In the genomic region with DNA sequence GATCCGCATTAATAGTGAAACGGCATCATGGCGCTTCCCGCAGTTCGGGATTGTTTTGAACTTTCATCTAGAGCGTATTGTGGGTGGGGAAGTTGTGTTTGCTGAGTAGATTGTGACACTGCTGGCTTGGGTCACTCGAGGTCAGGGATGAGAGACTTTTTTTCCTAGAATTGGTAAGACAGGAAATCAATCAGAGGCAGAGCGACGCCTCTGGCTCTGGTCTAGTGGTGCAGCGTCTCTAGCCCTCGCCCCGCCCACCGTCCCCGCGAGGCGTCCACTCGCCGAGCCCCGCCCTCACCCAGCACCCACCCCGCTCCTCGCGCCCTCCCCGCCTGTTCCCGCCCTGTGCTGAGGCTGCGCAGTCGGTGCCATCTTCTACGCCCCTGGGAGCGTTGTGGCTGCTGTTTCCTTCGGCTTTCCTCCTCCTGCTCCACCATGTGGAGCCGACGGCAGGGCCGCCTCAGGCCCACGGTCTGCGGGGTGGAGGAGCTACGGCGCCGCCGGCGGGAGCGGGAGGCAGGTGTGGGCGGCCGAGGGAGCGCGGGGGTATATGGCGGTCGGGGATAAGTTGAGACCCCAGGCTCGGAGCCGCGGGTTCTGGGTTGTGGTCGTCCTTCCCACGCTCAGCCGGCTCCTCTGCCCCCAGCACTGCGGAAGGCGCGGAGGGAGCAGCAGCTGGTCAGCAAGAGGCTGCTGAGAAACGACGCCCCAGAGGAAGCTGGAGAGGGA, we compare ENCODE assay signal across 1 cellular context.
A peak's percentile ranks its signal among the peaks of the same experiment; 100 is the strongest.
TF ChIP-seq lines count a peak whose summit lies in the region.

A gene (plus strand): TSS at position 359 of the 729 bp plus-strand sequence. CDS start 77 bp downstream, at position 436.

TF ChIP-seq in HepG2, 621 proteins besides CTCF, POLR2A, EP300 and RAD21 (continued from another document and continues in another):
- TF ChIP-seq FLYWCH1 (CRISPR knock-in tag; IDR thresholded peaks at IDR 0.05): no peak
- 0 out of 2 replicates have a peak, but pooled peaks have one; percentile 61 for TF ChIP-seq MEF2D (CRISPR knock-in tag; IDR thresholded peaks at IDR 0.05)
- TF ChIP-seq TRIM24 (CRISPR knock-in tag; IDR thresholded peaks at IDR 0.05): no peak
- no peak; the same call in none of the 2 replicates for TF ChIP-seq KDM4B (CRISPR knock-in tag; IDR thresholded peaks at IDR 0.05)
- TF ChIP-seq JDP2 (CRISPR knock-in tag; IDR thresholded peaks at IDR 0.05; ENCODE audit: borderline replicate concordance): no peak
- TF ChIP-seq ELF3 (CRISPR knock-in tag; IDR thresholded peaks at IDR 0.05): peak; percentile 85
- TF ChIP-seq, protein P1, sequence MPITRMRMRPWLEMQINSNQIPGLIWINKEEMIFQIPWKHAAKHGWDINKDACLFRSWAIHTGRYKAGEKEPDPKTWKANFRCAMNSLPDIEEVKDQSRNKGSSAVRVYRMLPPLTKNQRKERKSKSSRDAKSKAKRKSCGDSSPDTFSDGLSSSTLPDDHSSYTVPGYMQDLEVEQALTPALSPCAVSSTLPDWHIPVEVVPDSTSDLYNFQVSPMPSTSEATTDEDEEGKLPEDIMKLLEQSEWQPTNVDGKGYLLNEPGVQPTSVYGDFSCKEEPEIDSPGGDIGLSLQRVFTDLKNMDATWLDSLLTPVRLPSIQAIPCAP (CRISPR knock-in tag; IDR thresholded peaks at IDR 0.05; ENCODE audit: low read depth): 0 out of 2 replicates have a peak, but pooled peaks have one; percentile 35
- TF ChIP-seq, protein P2, sequence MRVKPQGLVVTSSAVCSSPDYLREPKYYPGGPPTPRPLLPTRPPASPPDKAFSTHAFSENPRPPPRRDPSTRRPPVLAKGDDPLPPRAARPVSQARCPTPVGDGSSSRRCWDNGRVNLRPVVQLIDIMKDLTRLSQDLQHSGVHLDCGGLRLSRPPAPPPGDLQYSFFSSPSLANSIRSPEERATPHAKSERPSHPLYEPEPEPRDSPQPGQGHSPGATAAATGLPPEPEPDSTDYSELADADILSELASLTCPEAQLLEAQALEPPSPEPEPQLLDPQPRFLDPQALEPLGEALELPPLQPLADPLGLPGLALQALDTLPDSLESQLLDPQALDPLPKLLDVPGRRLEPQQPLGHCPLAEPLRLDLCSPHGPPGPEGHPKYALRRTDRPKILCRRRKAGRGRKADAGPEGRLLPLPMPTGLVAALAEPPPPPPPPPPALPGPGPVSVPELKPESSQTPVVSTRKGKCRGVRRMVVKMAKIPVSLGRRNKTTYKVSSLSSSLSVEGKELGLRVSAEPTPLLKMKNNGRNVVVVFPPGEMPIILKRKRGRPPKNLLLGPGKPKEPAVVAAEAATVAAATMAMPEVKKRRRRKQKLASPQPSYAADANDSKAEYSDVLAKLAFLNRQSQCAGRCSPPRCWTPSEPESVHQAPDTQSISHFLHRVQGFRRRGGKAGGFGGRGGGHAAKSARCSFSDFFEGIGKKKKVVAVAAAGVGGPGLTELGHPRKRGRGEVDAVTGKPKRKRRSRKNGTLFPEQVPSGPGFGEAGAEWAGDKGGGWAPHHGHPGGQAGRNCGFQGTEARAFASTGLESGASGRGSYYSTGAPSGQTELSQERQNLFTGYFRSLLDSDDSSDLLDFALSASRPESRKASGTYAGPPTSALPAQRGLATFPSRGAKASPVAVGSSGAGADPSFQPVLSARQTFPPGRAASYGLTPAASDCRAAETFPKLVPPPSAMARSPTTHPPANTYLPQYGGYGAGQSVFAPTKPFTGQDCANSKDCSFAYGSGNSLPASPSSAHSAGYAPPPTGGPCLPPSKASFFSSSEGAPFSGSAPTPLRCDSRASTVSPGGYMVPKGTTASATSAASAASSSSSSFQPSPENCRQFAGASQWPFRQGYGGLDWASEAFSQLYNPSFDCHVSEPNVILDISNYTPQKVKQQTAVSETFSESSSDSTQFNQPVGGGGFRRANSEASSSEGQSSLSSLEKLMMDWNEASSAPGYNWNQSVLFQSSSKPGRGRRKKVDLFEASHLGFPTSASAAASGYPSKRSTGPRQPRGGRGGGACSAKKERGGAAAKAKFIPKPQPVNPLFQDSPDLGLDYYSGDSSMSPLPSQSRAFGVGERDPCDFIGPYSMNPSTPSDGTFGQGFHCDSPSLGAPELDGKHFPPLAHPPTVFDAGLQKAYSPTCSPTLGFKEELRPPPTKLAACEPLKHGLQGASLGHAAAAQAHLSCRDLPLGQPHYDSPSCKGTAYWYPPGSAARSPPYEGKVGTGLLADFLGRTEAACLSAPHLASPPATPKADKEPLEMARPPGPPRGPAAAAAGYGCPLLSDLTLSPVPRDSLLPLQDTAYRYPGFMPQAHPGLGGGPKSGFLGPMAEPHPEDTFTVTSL (CRISPR knock-in tag; IDR thresholded peaks at IDR 0.05; ENCODE audit: borderline replicate concordance): no peak
- TF ChIP-seq ZNF766 (CRISPR knock-in tag; IDR thresholded peaks at IDR 0.05; ENCODE audit: borderline replicate concordance): no peak
- no peak for TF ChIP-seq MTF2 (CRISPR knock-in tag; IDR thresholded peaks at IDR 0.05; ENCODE audit: borderline replicate concordance)
- TF ChIP-seq, protein P3, sequence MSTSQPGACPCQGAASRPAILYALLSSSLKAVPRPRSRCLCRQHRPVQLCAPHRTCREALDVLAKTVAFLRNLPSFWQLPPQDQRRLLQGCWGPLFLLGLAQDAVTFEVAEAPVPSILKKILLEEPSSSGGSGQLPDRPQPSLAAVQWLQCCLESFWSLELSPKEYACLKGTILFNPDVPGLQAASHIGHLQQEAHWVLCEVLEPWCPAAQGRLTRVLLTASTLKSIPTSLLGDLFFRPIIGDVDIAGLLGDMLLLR (CRISPR knock-in tag; IDR thresholded peaks at IDR 0.05): peak; percentile 67; the same call in 1 of the 2 replicates
- TF ChIP-seq, protein P4, sequence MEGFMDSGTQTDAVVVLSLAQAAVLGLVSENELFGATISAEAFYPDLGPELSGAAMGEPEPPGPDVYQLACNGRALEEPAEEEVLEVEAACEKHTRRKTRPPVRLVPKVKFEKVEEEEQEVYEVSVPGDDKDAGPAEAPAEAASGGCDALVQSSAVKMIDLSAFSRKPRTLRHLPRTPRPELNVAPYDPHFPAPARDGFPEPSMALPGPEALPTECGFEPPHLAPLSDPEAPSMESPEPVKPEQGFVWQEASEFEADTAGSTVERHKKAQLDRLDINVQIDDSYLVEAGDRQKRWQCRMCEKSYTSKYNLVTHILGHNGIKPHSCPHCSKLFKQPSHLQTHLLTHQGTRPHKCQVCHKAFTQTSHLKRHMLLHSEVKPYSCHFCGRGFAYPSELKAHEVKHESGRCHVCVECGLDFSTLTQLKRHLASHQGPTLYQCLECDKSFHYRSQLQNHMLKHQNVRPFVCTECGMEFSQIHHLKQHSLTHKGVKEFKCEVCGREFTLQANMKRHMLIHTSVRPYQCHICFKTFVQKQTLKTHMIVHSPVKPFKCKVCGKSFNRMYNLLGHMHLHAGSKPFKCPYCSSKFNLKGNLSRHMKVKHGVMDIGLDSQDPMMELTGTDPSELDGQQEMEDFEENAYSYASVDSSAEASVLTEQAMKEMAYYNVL (CRISPR knock-in tag; IDR thresholded peaks at IDR 0.05; ENCODE audit: borderline replicate concordance): peak; percentile 51; the same call in 1 of the 2 replicates
- TF ChIP-seq HNRNPUL1 (IDR thresholded peaks at IDR 0.05; ENCODE audit: low read depth, low read length): no peak
- peak; percentile 31; the same call in 1 of the 2 replicates for TF ChIP-seq ZBTB7B (CRISPR knock-in tag; IDR thresholded peaks at IDR 0.05)
- no peak for TF ChIP-seq ZNF577 (CRISPR knock-in tag; IDR thresholded peaks at IDR 0.05; ENCODE audit: borderline replicate concordance, low read depth)
- TF ChIP-seq, protein P5, sequence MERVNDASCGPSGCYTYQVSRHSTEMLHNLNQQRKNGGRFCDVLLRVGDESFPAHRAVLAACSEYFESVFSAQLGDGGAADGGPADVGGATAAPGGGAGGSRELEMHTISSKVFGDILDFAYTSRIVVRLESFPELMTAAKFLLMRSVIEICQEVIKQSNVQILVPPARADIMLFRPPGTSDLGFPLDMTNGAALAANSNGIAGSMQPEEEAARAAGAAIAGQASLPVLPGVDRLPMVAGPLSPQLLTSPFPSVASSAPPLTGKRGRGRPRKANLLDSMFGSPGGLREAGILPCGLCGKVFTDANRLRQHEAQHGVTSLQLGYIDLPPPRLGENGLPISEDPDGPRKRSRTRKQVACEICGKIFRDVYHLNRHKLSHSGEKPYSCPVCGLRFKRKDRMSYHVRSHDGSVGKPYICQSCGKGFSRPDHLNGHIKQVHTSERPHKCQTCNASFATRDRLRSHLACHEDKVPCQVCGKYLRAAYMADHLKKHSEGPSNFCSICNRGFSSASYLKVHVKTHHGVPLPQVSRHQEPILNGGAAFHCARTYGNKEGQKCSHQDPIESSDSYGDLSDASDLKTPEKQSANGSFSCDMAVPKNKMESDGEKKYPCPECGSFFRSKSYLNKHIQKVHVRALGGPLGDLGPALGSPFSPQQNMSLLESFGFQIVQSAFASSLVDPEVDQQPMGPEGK (CRISPR knock-in tag; IDR thresholded peaks at IDR 0.05): peak; percentile 74
- no peak for TF ChIP-seq ZNF326 (CRISPR knock-in tag; IDR thresholded peaks at IDR 0.05; ENCODE audit: borderline replicate concordance)
- 0 out of 2 replicates have a peak, but pooled peaks have one; percentile 34 for TF ChIP-seq ZNF570 (CRISPR knock-in tag; IDR thresholded peaks at IDR 0.05; ENCODE audit: borderline replicate concordance)
- TF ChIP-seq, protein P6, sequence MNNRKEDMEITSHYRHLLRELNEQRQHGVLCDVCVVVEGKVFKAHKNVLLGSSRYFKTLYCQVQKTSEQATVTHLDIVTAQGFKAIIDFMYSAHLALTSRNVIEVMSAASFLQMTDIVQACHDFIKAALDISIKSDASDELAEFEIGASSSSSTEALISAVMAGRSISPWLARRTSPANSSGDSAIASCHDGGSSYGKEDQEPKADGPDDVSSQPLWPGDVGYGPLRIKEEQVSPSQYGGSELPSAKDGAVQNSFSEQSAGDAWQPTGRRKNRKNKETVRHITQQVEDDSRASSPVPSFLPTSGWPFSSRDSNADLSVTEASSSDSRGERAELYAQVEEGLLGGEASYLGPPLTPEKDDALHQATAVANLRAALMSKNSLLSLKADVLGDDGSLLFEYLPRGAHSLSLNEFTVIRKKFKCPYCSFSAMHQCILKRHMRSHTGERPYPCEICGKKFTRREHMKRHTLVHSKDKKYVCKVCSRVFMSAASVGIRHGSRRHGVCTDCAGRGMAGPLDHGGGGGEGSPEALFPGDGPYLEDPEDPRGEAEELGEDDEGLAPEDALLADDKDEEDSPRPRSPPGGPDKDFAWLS (CRISPR knock-in tag; IDR thresholded peaks at IDR 0.05; ENCODE audit: borderline replicate concordance): no peak; the same call in 1 of the 2 replicates
- 0 out of 2 replicates have a peak, but pooled peaks have one; percentile 66 for TF ChIP-seq ZFP36L1 (CRISPR knock-in tag; IDR thresholded peaks at IDR 0.05)
- no peak for TF ChIP-seq ZNF234 (CRISPR knock-in tag; conservative IDR thresholded peaks at IDR 0.05)
- TF ChIP-seq ZNF776 (CRISPR knock-in tag; IDR thresholded peaks at IDR 0.05): peak; percentile 68; the same call in 1 of the 2 replicates
- TF ChIP-seq ZNF17 (CRISPR knock-in tag; IDR thresholded peaks at IDR 0.05): no peak
- peak; percentile 50 for TF ChIP-seq HMG20B (CRISPR knock-in tag; conservative IDR thresholded peaks at IDR 0.05)
- TF ChIP-seq SRF (IDR thresholded peaks at IDR 0.05; ENCODE audit: low read depth, low read length): peak; percentile 54; the same call in 1 of the 2 replicates
- TF ChIP-seq, protein P7, sequence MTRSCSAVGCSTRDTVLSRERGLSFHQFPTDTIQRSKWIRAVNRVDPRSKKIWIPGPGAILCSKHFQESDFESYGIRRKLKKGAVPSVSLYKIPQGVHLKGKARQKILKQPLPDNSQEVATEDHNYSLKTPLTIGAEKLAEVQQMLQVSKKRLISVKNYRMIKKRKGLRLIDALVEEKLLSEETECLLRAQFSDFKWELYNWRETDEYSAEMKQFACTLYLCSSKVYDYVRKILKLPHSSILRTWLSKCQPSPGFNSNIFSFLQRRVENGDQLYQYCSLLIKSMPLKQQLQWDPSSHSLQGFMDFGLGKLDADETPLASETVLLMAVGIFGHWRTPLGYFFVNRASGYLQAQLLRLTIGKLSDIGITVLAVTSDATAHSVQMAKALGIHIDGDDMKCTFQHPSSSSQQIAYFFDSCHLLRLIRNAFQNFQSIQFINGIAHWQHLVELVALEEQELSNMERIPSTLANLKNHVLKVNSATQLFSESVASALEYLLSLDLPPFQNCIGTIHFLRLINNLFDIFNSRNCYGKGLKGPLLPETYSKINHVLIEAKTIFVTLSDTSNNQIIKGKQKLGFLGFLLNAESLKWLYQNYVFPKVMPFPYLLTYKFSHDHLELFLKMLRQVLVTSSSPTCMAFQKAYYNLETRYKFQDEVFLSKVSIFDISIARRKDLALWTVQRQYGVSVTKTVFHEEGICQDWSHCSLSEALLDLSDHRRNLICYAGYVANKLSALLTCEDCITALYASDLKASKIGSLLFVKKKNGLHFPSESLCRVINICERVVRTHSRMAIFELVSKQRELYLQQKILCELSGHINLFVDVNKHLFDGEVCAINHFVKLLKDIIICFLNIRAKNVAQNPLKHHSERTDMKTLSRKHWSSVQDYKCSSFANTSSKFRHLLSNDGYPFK (CRISPR knock-in tag; IDR thresholded peaks at IDR 0.05; ENCODE audit: borderline replicate concordance): peak; percentile 72
- peak; percentile 58; the same call in 1 of the 2 replicates for TF ChIP-seq ZNF709 (CRISPR knock-in tag; IDR thresholded peaks at IDR 0.05)
- TF ChIP-seq ZNF737 (CRISPR knock-in tag; IDR thresholded peaks at IDR 0.05; ENCODE audit: borderline replicate concordance): no peak
- no peak for TF ChIP-seq CAMTA2 (CRISPR knock-in tag; IDR thresholded peaks at IDR 0.05; ENCODE audit: borderline replicate concordance)
- no peak for TF ChIP-seq CHD2 (IDR thresholded peaks at IDR 0.05; ENCODE audit: low read depth, low read length)
- 0 out of 2 replicates have a peak, but pooled peaks have one; percentile 9 for TF ChIP-seq ZNF572 (CRISPR knock-in tag; IDR thresholded peaks at IDR 0.05)
- peak; percentile 85 for TF ChIP-seq POLR2AphosphoS5 (IDR thresholded peaks at IDR 0.05; ENCODE audit: low read depth, low read length)
- peak; percentile 84 for TF ChIP-seq MYC (CRISPR knock-in tag; IDR thresholded peaks at IDR 0.05; ENCODE audit: borderline replicate concordance)
- TF ChIP-seq, protein P8, sequence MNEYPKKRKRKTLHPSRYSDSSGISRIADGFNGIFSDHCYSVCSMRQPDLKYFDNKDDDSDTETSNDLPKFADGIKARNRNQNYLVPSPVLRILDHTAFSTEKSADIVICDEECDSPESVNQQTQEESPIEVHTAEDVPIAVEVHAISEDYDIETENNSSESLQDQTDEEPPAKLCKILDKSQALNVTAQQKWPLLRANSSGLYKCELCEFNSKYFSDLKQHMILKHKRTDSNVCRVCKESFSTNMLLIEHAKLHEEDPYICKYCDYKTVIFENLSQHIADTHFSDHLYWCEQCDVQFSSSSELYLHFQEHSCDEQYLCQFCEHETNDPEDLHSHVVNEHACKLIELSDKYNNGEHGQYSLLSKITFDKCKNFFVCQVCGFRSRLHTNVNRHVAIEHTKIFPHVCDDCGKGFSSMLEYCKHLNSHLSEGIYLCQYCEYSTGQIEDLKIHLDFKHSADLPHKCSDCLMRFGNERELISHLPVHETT (CRISPR knock-in tag; conservative IDR thresholded peaks at IDR 0.05): peak; percentile 46
- no peak for TF ChIP-seq ZFP36 (IDR thresholded peaks at IDR 0.05; ENCODE audit: borderline replicate concordance, low read depth, low read length, partially characterized antibody)
- TF ChIP-seq, protein P9, sequence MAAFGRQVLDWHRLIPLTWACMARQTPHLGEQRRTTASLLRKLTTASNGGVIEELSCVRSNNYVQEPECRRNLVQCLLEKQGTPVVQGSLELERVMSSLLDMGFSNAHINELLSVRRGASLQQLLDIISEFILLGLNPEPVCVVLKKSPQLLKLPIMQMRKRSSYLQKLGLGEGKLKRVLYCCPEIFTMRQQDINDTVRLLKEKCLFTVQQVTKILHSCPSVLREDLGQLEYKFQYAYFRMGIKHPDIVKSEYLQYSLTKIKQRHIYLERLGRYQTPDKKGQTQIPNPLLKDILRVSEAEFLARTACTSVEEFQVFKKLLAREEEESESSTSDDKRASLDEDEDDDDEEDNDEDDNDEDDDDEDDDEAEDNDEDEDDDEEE (CRISPR knock-in tag; IDR thresholded peaks at IDR 0.05): no peak; the same call in 1 of the 2 replicates
